ENCODE assay signal across 14 cellular contexts in genomic region chr10:110156046-110156445, GRCh38.
"Had no signal": no experiment of that assay in that cellular context is flagged by ENCODE, and none has a peak within 500 bp of the region (broad histone marks: within the 10 kb centered on the region; RNA-seq: fewer than 3 reads in every experiment).

No MANE protein-coding gene starts in this region.

- H3K9me3 ChIP-seq: ascending aorta, right atrium auricular region, transverse colon, vagina had no signal

- H3K4me3 ChIP-seq: ascending aorta, dorsolateral prefrontal cortex, right atrium auricular region, SK-N-MC, transverse colon, vagina had no signal

- H3K27ac Mint-ChIP-seq: progenitor cell of endocrine pancreas had no signal

- H3K27ac ChIP-seq: ascending aorta, dorsolateral prefrontal cortex, right atrium auricular region, SK-N-MC, transverse colon, vagina, WERI-Rb-1 had no signal

- H3K36me3 ChIP-seq: ascending aorta, right atrium auricular region, transverse colon, vagina, WERI-Rb-1 had no signal

- H3K4me1 ChIP-seq: ascending aorta, right atrium auricular region, vagina had no signal

- H3K27me3 ChIP-seq: ascending aorta, right atrium auricular region, vagina had no signal

- DNase-seq: activated CD4-positive, alpha-beta T cell treated with anti-CD3 and anti-CD28 coated beads for 36 hours; activated CD8-positive, alpha-beta memory T cell treated with anti-CD3 and anti-CD28 coated beads for 24 hours; activated effector memory CD4-positive, alpha-beta T cell treated with Interleukin-2 at 50 U/mL for 16 hours; dorsolateral prefrontal cortex; occipital lobe; stimulated activated CD4-positive, alpha-beta T cell treated with anti-CD3 and anti-CD28 coated beads, Interleukin-15, amount 100 ng/mL, for 24 hours; stimulated activated CD4-positive, alpha-beta T cell treated with anti-CD3 and anti-CD28 coated beads, Interleukin-4, amount 100 ng/mL, for 1 hour; transverse colon; WERI-Rb-1 had no signal
